In genomic region chr6:609905-610304, GRCh38 we compare ENCODE assay signal across 8 cellular contexts. TPM values are rescaled to one million over a fixed set of nuclear protein-coding genes. Genes with fewer than 3 reads are reported as not detected.
"Had no signal": no experiment of that assay in that cellular context is flagged by ENCODE, and none has a peak within 500 bp of the region (broad histone marks: within the 10 kb centered on the region; RNA-seq: fewer than 3 reads in every experiment).

No MANE protein-coding gene starts in this region.

- H3K9me3 ChIP-seq: HAP-1 had no signal

- H3K4me2 ChIP-seq: KMS-11 had no signal

- H3K27ac Mint-ChIP-seq: HFFc6 had no signal

- H3K4me3 ChIP-seq: GM23248, HAP-1, K562 had no signal

- H3K4me3 Mint-ChIP-seq: HFFc6 had no signal

- H3K9ac ChIP-seq: GM23248, KMS-11 had no signal

- H3K9me3 Mint-ChIP-seq: HFFc6 had no signal

- H2AFZ ChIP-seq: GM23248 had no signal

- H3K27ac ChIP-seq: GM23248, KMS-11 had no signal

- DNase-seq: GM23248, GOT3, H7, HFFc6, IMR-90 had no signal

- H3K4me1 ChIP-seq: HAP-1 had no signal

RNA-seq across cellular contexts. Expression of gene HUS1B, which starts 47.0 kb away (rescaled TPM):
- polyA plus RNA-seq: GM23248 had no signal
